In the genomic region with DNA sequence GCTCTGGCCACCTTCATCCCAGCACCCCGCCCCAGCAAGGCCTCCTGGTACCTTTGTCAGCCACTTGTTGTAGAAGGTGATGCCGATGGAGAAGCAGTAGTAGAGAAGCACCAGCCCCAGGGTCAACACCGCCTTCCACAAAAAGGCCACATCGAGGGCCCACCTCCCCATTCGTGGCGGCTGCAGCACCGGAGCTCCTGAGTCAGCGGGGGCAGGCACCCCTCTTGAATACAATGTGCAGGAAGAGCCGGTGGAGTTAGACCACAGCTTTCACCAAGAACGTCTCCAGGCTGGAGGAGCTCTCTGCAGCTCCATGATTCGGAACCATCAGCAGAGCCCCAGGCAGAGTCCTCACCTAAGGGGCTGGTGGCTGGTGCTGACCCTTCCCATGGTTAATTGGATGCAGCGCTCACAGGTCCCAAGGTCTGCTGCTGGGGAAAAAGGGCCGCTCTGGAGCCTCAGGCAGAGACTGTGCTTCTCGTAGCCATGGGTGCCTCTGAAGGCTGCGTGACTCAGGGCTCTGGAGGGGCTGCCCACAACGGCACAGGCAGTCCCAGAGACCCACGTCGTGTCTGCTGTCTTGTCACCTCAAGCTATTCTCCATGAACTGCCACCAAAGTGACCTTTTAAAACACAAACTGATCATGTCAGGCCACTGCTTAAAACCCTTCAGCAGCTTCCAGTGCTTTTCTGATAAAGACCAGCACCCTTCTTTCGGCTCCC, we compare ENCODE assay signal across 18 cellular contexts. TPM values are rescaled to one million over a fixed set of nuclear protein-coding genes. Genes with fewer than 3 reads are reported as not detected.
DNase-seq lines count a peak whose midpoint lies in the region; ATAC-seq and TF ChIP-seq lines count a peak whose summit lies in the region.
"Had no signal": no experiment of that assay in that cellular context is flagged by ENCODE, and none has a peak within 500 bp of the region (broad histone marks: within the 10 kb centered on the region; RNA-seq: fewer than 3 reads in every experiment).

No MANE protein-coding gene starts in this region.

- no peaks in the 10 kb centered on the region for H3K27me3 ChIP-seq in brain microvascular endothelial cell (replicated peaks)

- H3K4me3 ChIP-seq in brain microvascular endothelial cell (ENCODE audit: low read depth, low read length): no peak overlapping the region
- H3K4me3 ChIP-seq: lung, thoracic aorta had no signal

- H3K27ac Mint-ChIP-seq in stimulated activated naive CD8-positive, alpha-beta T cell treated with anti-CD3 and anti-CD28 coated beads, Interleukin-15, Interleukin-2, amounts not matched to agents 100 ng/mL and 50 ng/mL, for 24 hours: peak overlapping the region; percentile 45
- H3K27ac Mint-ChIP-seq in activated CD8-positive, alpha-beta T cell treated with anti-CD3 and anti-CD28 coated beads for 36 hours: peak overlapping the region; percentile 72
- H3K27ac Mint-ChIP-seq in immature natural killer cell: peak overlapping the region; percentile 54 to 83 (median 78)

- no peak for TF ChIP-seq CTCF in activated CD8-positive, alpha-beta T cell treated with anti-CD3 and anti-CD28 coated beads for 36 hours (IDR thresholded peaks at IDR 0.05)
- TF ChIP-seq CTCF in brain microvascular endothelial cell (IDR thresholded peaks at IDR 0.05; ENCODE audit: low read depth, low read length, missing control alignments): no peak

- no peak for DNase-seq in stimulated activated naive CD8-positive, alpha-beta T cell treated with anti-CD3 and anti-CD28 coated beads, Interleukin-15, Interleukin-2, amounts not matched to agents 100 U/mL and 50 U/mL, for 24 hours
- no peak for DNase-seq in activated CD8-positive, alpha-beta T cell treated with anti-CD3 and anti-CD28 coated beads for 36 hours
- DNase-seq in immature natural killer cell (no peak), NCI-H82 treated with DMSO at 0.1 percent for 48 hours (lab: John Stamatoyannopoulos, UW; ENCODE audit: unreplicated experiment) (no peak), brain microvascular endothelial cell (no peak), NCI-H146 (lab: John Stamatoyannopoulos, UW) (no peak)
- DNase-seq: activated CD4-positive, alpha-beta T cell treated with anti-CD3 and anti-CD28 coated beads for 1 hour; amygdala; foreskin melanocyte; H9; NCI-H1436 treated with DMSO at 0.1 percent for 48 hours; T1000 had no signal

- H3K9me3 Mint-ChIP-seq in stimulated activated naive CD8-positive, alpha-beta T cell treated with anti-CD3 and anti-CD28 coated beads, Interleukin-15, Interleukin-2, amounts not matched to agents 100 ng/mL and 50 ng/mL, for 24 hours: no peaks in the 10 kb centered on the region
- H3K9me3 Mint-ChIP-seq in activated CD8-positive, alpha-beta T cell treated with anti-CD3 and anti-CD28 coated beads for 36 hours: no peaks in the 10 kb centered on the region
- no peaks in the 10 kb centered on the region for H3K9me3 Mint-ChIP-seq in immature natural killer cell
- H3K9me3 Mint-ChIP-seq: H9 had no signal

- H3K4me3 Mint-ChIP-seq in stimulated activated naive CD8-positive, alpha-beta T cell treated with anti-CD3 and anti-CD28 coated beads, Interleukin-15, Interleukin-2, amounts not matched to agents 100 ng/mL and 50 ng/mL, for 24 hours: no peak overlapping the region
- H3K4me3 Mint-ChIP-seq in activated CD8-positive, alpha-beta T cell treated with anti-CD3 and anti-CD28 coated beads for 36 hours: no peak overlapping the region
- H3K4me3 Mint-ChIP-seq in immature natural killer cell: no peak overlapping the region

- no peaks in the 10 kb centered on the region for H3K27me3 Mint-ChIP-seq in stimulated activated naive CD8-positive, alpha-beta T cell treated with anti-CD3 and anti-CD28 coated beads, Interleukin-15, Interleukin-2, amounts not matched to agents 100 ng/mL and 50 ng/mL, for 24 hours
- no peaks in the 10 kb centered on the region for H3K27me3 Mint-ChIP-seq in activated CD8-positive, alpha-beta T cell treated with anti-CD3 and anti-CD28 coated beads for 36 hours
- H3K27me3 Mint-ChIP-seq in immature natural killer cell (ENCODE audit: low read depth in 3 of 3): peaks cover 2 to 5% (median 2%) of the 10 kb centered on the region in 3 donors

- CTCF ChIA-PET in activated CD8-positive, alpha-beta T cell treated with anti-CD3 and anti-CD28 coated beads for 36 hours (lab: Charles Lee): interaction anchor here (1.8 to 3.5 kb wide), 2 partner anchors 10 to 51 kb away, joined by 7 to 16 read pairs; no protein-coding TSS in a partner anchor

- peaks cover 72% of the 10 kb centered on the region for H3K4me1 Mint-ChIP-seq in stimulated activated naive CD8-positive, alpha-beta T cell treated with anti-CD3 and anti-CD28 coated beads, Interleukin-15, Interleukin-2, amounts not matched to agents 100 ng/mL and 50 ng/mL, for 24 hours (ENCODE audit: low read depth)
- peaks cover 69% of the 10 kb centered on the region for H3K4me1 Mint-ChIP-seq in activated CD8-positive, alpha-beta T cell treated with anti-CD3 and anti-CD28 coated beads for 36 hours (ENCODE audit: low read depth)
- peaks cover 57 to 74% of the 10 kb centered on the region in 2 donors for H3K4me1 Mint-ChIP-seq in immature natural killer cell

- in situ Hi-C loops in brain microvascular endothelial cell (cut with HindIII; ENCODE audit: low pct_ligation_motif_present, low sequenced_read_pairs): no loop called here

- H3K36me3 ChIP-seq in brain microvascular endothelial cell (replicated peaks): peaks cover 35% of the 10 kb centered on the region
- H3K36me3 ChIP-seq: thoracic aorta had no signal

- H3K36me3 Mint-ChIP-seq in stimulated activated naive CD8-positive, alpha-beta T cell treated with anti-CD3 and anti-CD28 coated beads, Interleukin-15, Interleukin-2, amounts not matched to agents 100 ng/mL and 50 ng/mL, for 24 hours (ENCODE audit: low read depth): peaks cover 30% of the 10 kb centered on the region
- H3K36me3 Mint-ChIP-seq in activated CD8-positive, alpha-beta T cell treated with anti-CD3 and anti-CD28 coated beads for 36 hours (ENCODE audit: low read depth): peaks cover 20% of the 10 kb centered on the region
- peaks cover 0 to 10% (median 6%) of the 10 kb centered on the region in 3 donors for H3K36me3 Mint-ChIP-seq in immature natural killer cell

- POLR2A ChIA-PET in activated CD8-positive, alpha-beta T cell treated with anti-CD3 and anti-CD28 coated beads for 36 hours (lab: Charles Lee): interaction anchor here (0.8 to 1.0 kb wide), 3 partner anchors 10 to 75 kb away, joined by 3 to 6 read pairs (median 3); no protein-coding TSS in a partner anchor

- intact Hi-C loops in activated CD8-positive, alpha-beta T cell treated with anti-CD3 and anti-CD28 coated beads for 36 hours (cut with micrococcal nuclease): no loop called here

- H3K27ac ChIP-seq in brain microvascular endothelial cell: no peak overlapping the region
- H3K27ac ChIP-seq: thoracic aorta had no signal

- no peak for ATAC-seq in stimulated activated naive CD8-positive, alpha-beta T cell treated with anti-CD3 and anti-CD28 coated beads, Interleukin-15, Interleukin-2, amounts not matched to agents 100 U/mL and 50 U/mL, for 24 hours
- no peak for ATAC-seq in activated CD8-positive, alpha-beta T cell treated with anti-CD3 and anti-CD28 coated beads for 36 hours
- ATAC-seq in HG02938 (IDR thresholded peaks at IDR 0.05; ENCODE audit: unreplicated experiment): no peak

RNA-seq across cellular contexts. Expression of a gene that starts 47.9 kb away (rescaled TPM):
- total RNA-seq in activated CD8-positive, alpha-beta T cell treated with anti-CD3 and anti-CD28 coated beads for 36 hours: 10 to 100 TPM; 36.2 to 38.1 TPM
- polyA plus RNA-seq in immature natural killer cell: 100 to 1,000 TPM in 1 of 3 donors, 10 to 100 TPM in 2; 50.7 to 107 (median 98.7) TPM

RNA-seq across cellular contexts. Expression of a gene that starts 50.2 kb away (rescaled TPM):
- total RNA-seq in activated CD8-positive, alpha-beta T cell treated with anti-CD3 and anti-CD28 coated beads for 36 hours: not detected
- not detected for polyA plus RNA-seq in immature natural killer cell
- total RNA-seq: endothelial cell of umbilical vein, H9, NCI-H460, thoracic aorta had no signal
- polyA plus RNA-seq: endothelial cell of umbilical vein had no signal
